ENCODE assay signal across 3 cellular contexts in genomic region chr10:44063686-44064085, GRCh38.
"Had no signal": no experiment of that assay in that cellular context is flagged by ENCODE, and none has a peak within 500 bp of the region (broad histone marks: within the 10 kb centered on the region; RNA-seq: fewer than 3 reads in every experiment).

No MANE protein-coding gene starts in this region.

- H3K4me3 ChIP-seq: GM12878 had no signal

- DNase-seq: GDM1, GF-D8 had no signal

- ATAC-seq: GM12878 had no signal
